ENCODE assay signal across 31 cellular contexts in genomic region chr2:172351586-172351985, GRCh38.
DNase-seq lines count a peak whose midpoint lies in the region; ATAC-seq, FAIRE-seq and TF ChIP-seq lines count a peak whose summit lies in the region.
"Had no signal": no experiment of that assay in that cellular context is flagged by ENCODE, and none has a peak within 500 bp of the region (broad histone marks: within the 10 kb centered on the region; RNA-seq: fewer than 3 reads in every experiment).

No MANE protein-coding gene starts in this region.

- no peak for TF ChIP-seq EP300 in HepG2 (IDR thresholded peaks at IDR 0.05; ENCODE audit: low read depth in 2 of 2, low read length in 2 of 2)
- TF ChIP-seq EP300 in HepG2 (CRISPR knock-in tag; IDR thresholded peaks at IDR 0.05; ENCODE audit: borderline replicate concordance), result no peak

- no peaks in the 10 kb centered on the region for H4K20me1 ChIP-seq in HepG2 (ENCODE audit: insufficient read depth, low read length)

- H3K4me2 ChIP-seq in HepG2 (ENCODE audit: low read depth, low read length), result no peak overlapping the region

- H3K27ac ChIP-seq in liver (ENCODE audit: low read depth in 1 of 2, low read length in 2 of 2) (peak overlapping the region; percentile 64 to 87), HepG2 (ENCODE audit: extremely low read length, insufficient read depth, low read length) (no peak overlapping the region), layer of hippocampus (ENCODE audit: low read depth, low read length) (peak overlapping the region; percentile 33), gastrocnemius medialis (peak overlapping the region; percentile 75 to 87 (median 76))
- H3K27ac ChIP-seq: neutrophil, suprapubic skin had no signal

- CTCF ChIA-PET in HepG2 (lab: Yijun Ruan, JAX; ENCODE audit: low intra/inter-chr PET ratio, low total read pairs), result no interaction called here

- ATAC-seq in HepG2 (no peak), gastrocnemius medialis (no peak), natural killer cell (no peak)
- ATAC-seq: stimulated activated memory B cell treated with anti-CD40 and anti-IgM and Interleukin-4, amounts not matched to agents 10 μg/mL and 1 μg/mL and 100 μg/mL, for 72 hours; T-cell; WTC11 had no signal

- H3K4me1 Mint-ChIP-seq in natural killer cell, result no peaks in the 10 kb centered on the region
- H3K4me1 Mint-ChIP-seq: B cell; CD8-positive, alpha-beta memory T cell; stimulated activated memory B cell treated with anti-CD40 and anti-IgM and Interleukin-4, amounts not matched to agents 10 μg/mL and 1 μg/mL and 100 μg/mL, for 72 hours; T-cell; WTC11 had no signal

- H3K4me1 ChIP-seq in liver (ENCODE audit: control insufficient read depth in 4 of 4, insufficient read depth in 4 of 4, low read length in 3 of 4) (peaks cover 0 to 9% (median 5%) of the 10 kb centered on the region in 4 donors), HepG2 (ENCODE audit: insufficient read depth, low read length) (no peaks in the 10 kb centered on the region), gastrocnemius medialis (peaks cover 11 to 24% of the 10 kb centered on the region in 2 donors)
- H3K4me1 ChIP-seq: suprapubic skin had no signal

- TF ChIP-seq CTCF in liver (IDR thresholded peaks at IDR 0.05; ENCODE audit: low read depth, low read length, missing input control) (no peak), HepG2 (CRISPR knock-in tag; IDR thresholded peaks at IDR 0.05) (no peak), gastrocnemius medialis (IDR thresholded peaks at IDR 0.05 in 4 of 5, conservative IDR thresholded peaks at IDR 0.05 in 1 of 5) (no peak), natural killer cell (IDR thresholded peaks at IDR 0.05) (no peak)

- H3K9me3 ChIP-seq in liver (ENCODE audit: control insufficient read depth in 4 of 4, low read length in 3 of 4) (no peaks in the 10 kb centered on the region), HepG2 (ENCODE audit: low read length) (no peaks in the 10 kb centered on the region), gastrocnemius medialis (no peaks in the 10 kb centered on the region)
- H3K9me3 ChIP-seq: neutrophil, suprapubic skin had no signal

- no peak overlapping the region for H3K27ac Mint-ChIP-seq in natural killer cell
- H3K27ac Mint-ChIP-seq: activated naive CD8-positive, alpha-beta T cell; activated T-cell treated with anti-CD3 and anti-CD28 coated beads, Interleukin-2, amount 50 U/mL, for 24 hours; B cell; CD8-positive, alpha-beta memory T cell; dendritic cell treated with granulocyte-macrophage colony-stimulating factor and Interleukin-4, amounts not matched to agents 40 ng/mL and 50 ng/mL, for 4 days; IgD-negative memory B cell; progenitor cell of endocrine pancreas; stimulated activated memory B cell treated with anti-CD40 and anti-IgM and Interleukin-4, amounts not matched to agents 10 μg/mL and 1 μg/mL and 100 μg/mL, for 72 hours; T-cell; WTC11 had no signal

- POLR2A ChIA-PET in HepG2 (lab: Yijun Ruan, JAX), result no interaction called here

- H3K36me3 ChIP-seq in liver (ENCODE audit: control insufficient read depth in 4 of 4, insufficient read depth in 3 of 4, low read depth in 1 of 4, low read length in 3 of 4) (no peaks in the 10 kb centered on the region), HepG2 (replicated peaks in 1 of 2; ENCODE audit: control insufficient read depth in 1 of 2, insufficient read depth in 2 of 2, low read length in 2 of 2) (no peaks in the 10 kb centered on the region), gastrocnemius medialis (no peaks in the 10 kb centered on the region)
- H3K36me3 ChIP-seq: neutrophil, suprapubic skin had no signal

- no peaks in the 10 kb centered on the region for H3K9me3 Mint-ChIP-seq in natural killer cell
- H3K9me3 Mint-ChIP-seq: dendritic cell treated with granulocyte-macrophage colony-stimulating factor and Interleukin-4, amounts not matched to agents 40 ng/mL and 50 ng/mL, for 4 days; stimulated activated memory B cell treated with anti-CD40 and anti-IgM and Interleukin-4, amounts not matched to agents 10 μg/mL and 1 μg/mL and 100 μg/mL, for 72 hours had no signal

- TF ChIP-seq POLR2A in HepG2 (IDR thresholded peaks at IDR 0.05; ENCODE audit: insufficient read depth in 1 of 2, low read depth in 2 of 2, low read length in 2 of 2) (no peak), gastrocnemius medialis (IDR thresholded peaks at IDR 0.05) (no peak)

- no peak overlapping the region for H3K4me3 ChIP-seq in liver (ENCODE audit: low read depth in 1 of 3, low read length in 3 of 3)
- no peak overlapping the region for H3K4me3 ChIP-seq in HepG2 (replicated peaks in 1 of 3; ENCODE audit: insufficient read depth in 1 of 3, low read depth in 2 of 3, low read length in 3 of 3)
- no peak overlapping the region for H3K4me3 ChIP-seq in gastrocnemius medialis
- H3K4me3 ChIP-seq: skin epidermis, suprapubic skin had no signal

- no peak overlapping the region for H3K4me3 Mint-ChIP-seq in natural killer cell
- H3K4me3 Mint-ChIP-seq: activated naive CD8-positive, alpha-beta T cell; activated T-cell treated with anti-CD3 and anti-CD28 coated beads, Interleukin-2, amount 50 U/mL, for 24 hours; B cell; CD8-positive, alpha-beta memory T cell; dendritic cell treated with granulocyte-macrophage colony-stimulating factor and Interleukin-4, amounts not matched to agents 40 ng/mL and 50 ng/mL, for 4 days; IgD-negative memory B cell; stimulated activated memory B cell treated with anti-CD40 and anti-IgM and Interleukin-4, amounts not matched to agents 10 μg/mL and 1 μg/mL and 100 μg/mL, for 72 hours; T-cell; WTC11 had no signal

- peaks cover 0 to 4% of the 10 kb centered on the region in 2 donors for H3K27me3 Mint-ChIP-seq in natural killer cell (ENCODE audit: low read depth in 2 of 2)
- H3K27me3 Mint-ChIP-seq: activated naive CD8-positive, alpha-beta T cell; activated T-cell treated with anti-CD3 and anti-CD28 coated beads, Interleukin-2, amount 50 U/mL, for 24 hours; dendritic cell treated with granulocyte-macrophage colony-stimulating factor and Interleukin-4, amounts not matched to agents 40 ng/mL and 50 ng/mL, for 4 days; progenitor cell of endocrine pancreas had no signal

- H3K9ac ChIP-seq in liver (ENCODE audit: low read depth in 1 of 2, low read length in 2 of 2) (no peak overlapping the region), HepG2 (ENCODE audit: insufficient read depth, low read depth, low read length) (no peak overlapping the region)

- 81% methylated on average over 4 of the region's 4 CpGs for WGBS in liver
- 68% methylated on average over 4 of the region's 4 CpGs for WGBS in HepG2 (ENCODE audit: low lambda C conversion rate)

- no peak for DNase-seq in HepG2 (ENCODE audit: low spot score)
- no peak for DNase-seq in gastrocnemius medialis
- no peak for DNase-seq in natural killer cell
- DNase-seq in hepatic stellate cell (ENCODE audit: low spot score), result no peak
- no peak for DNase-seq in stimulated activated naive CD4-positive, alpha-beta T cell (lab: John Stamatoyannopoulos, UW)
- DNase-seq: ACHN; activated CD4-positive, alpha-beta T cell treated with anti-CD3 and anti-CD28 coated beads, Interleukin-2, amount 50 U/mL, for 1 hour; activated effector memory CD4-positive, alpha-beta T cell treated with anti-CD3 and anti-CD28 coated beads, Interleukin-2, amount 50 U/mL, for 16 hours; activated T-cell treated with anti-CD3 and anti-CD28 coated beads, Interleukin-2, amount 50 U/mL, for 24 hours; CD8-positive, alpha-beta memory T cell; central memory CD4-positive, alpha-beta T cell; DMS 273 treated with DMSO at 0.1 percent for 48 hours; EL; foreskin fibroblast; mesenchymal stem cell; NCI-H146; T-cell had no signal

- TF ChIP-seq RAD21 in liver (IDR thresholded peaks at IDR 0.05) (no peak), HepG2 (CRISPR knock-in tag; IDR thresholded peaks at IDR 0.05) (no peak)

- H2AFZ ChIP-seq in HepG2 (ENCODE audit: low read length), result no peak overlapping the region

- in situ Hi-C loops in HepG2 (cut with HindIII; ENCODE audit: extremely low pct_ligation_motif_present, low pct_unique_long_range_greater_than_20kb), result no loop called here
- in situ Hi-C loops in gastrocnemius medialis (cut with MboI; ENCODE audit: low sequenced_read_pairs in 4 of 4), result no loop called here

- H3K79me2 ChIP-seq in HepG2 (ENCODE audit: insufficient read depth, low read length), result no peaks in the 10 kb centered on the region

- intact Hi-C loops in HepG2 (cut with micrococcal nuclease; ENCODE audit: unreplicated experiment) (no loop called here), gastrocnemius medialis (cut with DNase I; ENCODE audit: low total_unique reads) (loop anchor here (1.0 to 10.0 kb wide), 2 partner anchors 73 to 204 kb away; partner anchors contain the start of gene ITGA6), natural killer cell (cut with micrococcal nuclease) (no loop called here)

- H3K27me3 ChIP-seq in liver (ENCODE audit: control insufficient read depth in 4 of 4, insufficient read depth in 4 of 4, low read length in 3 of 4) (no peaks in the 10 kb centered on the region), HepG2 (ENCODE audit: control insufficient read depth in 1 of 2, insufficient read depth in 2 of 2, low read length in 2 of 2) (peaks cover 0 to 9% of the 10 kb centered on the region in 2 experiments; a peak in 1 of 5 replicates), layer of hippocampus (ENCODE audit: control insufficient read depth, insufficient read depth, low read length) (no peaks in the 10 kb centered on the region), gastrocnemius medialis (no peaks in the 10 kb centered on the region)
- H3K27me3 ChIP-seq: neutrophil, suprapubic skin had no signal

- no peaks in the 10 kb centered on the region for H3K36me3 Mint-ChIP-seq in natural killer cell
- H3K36me3 Mint-ChIP-seq: activated naive CD8-positive, alpha-beta T cell; IgD-negative memory B cell; stimulated activated memory B cell treated with anti-CD40 and anti-IgM and Interleukin-4, amounts not matched to agents 10 μg/mL and 1 μg/mL and 100 μg/mL, for 72 hours had no signal

- FAIRE-seq in HepG2 (lab: Jason Lieb, UNC), result no peak
- FAIRE-seq: GM18507, urothelium cell line had no signal

- no TSS peak for BruUV-seq in HepG2 (replicated peaks; lab: Mats Ljungman, UMichigan)

TF ChIP-seq in liver, 16 proteins besides CTCF, POLR2A, EP300 and RAD21 (continues in another document):
- no peak for TF ChIP-seq YY1 (IDR thresholded peaks at IDR 0.05)
- no peak for TF ChIP-seq MAX (IDR thresholded peaks at IDR 0.05)

TF ChIP-seq in HepG2, 621 proteins besides CTCF, POLR2A, EP300 and RAD21 (continues in another document):
- no peak for TF ChIP-seq ZNF678 (CRISPR knock-in tag; IDR thresholded peaks at IDR 0.05)
